8 cellular contexts compared by ENCODE assay signal in the genomic region with DNA sequence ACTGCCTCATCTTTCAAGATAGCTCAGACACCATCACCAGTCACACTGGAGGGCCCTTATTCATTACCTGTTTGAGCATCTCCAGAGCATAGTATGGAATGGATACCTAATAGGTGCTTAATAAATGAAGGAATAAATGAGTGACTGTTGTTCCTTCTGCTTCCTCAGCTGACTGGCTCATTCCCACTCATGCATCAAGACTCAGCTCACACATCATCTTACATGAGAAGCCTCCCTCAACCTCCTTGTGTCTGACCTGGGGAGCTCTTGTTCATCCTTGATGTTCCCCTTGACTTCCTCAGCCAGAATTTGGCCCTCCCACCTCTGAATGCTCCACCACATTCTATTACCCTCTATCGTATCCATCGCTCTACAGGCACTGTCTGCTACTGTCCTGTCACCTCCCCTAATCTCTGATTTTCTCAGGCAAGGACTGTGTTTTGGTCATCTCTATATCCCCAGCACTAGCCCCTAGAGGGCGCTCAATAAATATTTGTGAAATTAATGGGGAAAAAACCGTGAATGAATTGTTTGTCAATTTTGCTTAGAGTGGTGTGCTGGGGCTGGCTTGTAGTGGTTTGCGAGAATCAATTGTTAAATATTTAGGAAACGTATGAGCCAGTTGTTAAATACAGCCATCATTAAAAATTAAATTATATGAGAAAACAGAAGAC.
DNase-seq lines count a peak whose midpoint lies in the region; ATAC-seq and TF ChIP-seq lines count a peak whose summit lies in the region.

No MANE protein-coding gene starts in this region.

- H3K36me3 ChIP-seq in gastrocnemius medialis, result no peaks in the 10 kb centered on the region

- H3K9me3 Mint-ChIP-seq in activated CD4-positive, alpha-beta memory T cell treated with anti-CD3 and anti-CD28 coated beads for 36 hours, result no peaks in the 10 kb centered on the region

- no peak for DNase-seq in AG09309 (ENCODE audit: low read depth)
- peak; percentile 29 for DNase-seq in GM12865 (ENCODE audit: low read depth)
- DNase-seq in NCI-H1105 treated with DMSO at 0.1 percent for 48 hours (lab: John Stamatoyannopoulos, UW), result peak; percentile 27
- peak; percentile 29 for DNase-seq in activated CD4-positive, alpha-beta memory T cell treated with anti-CD3 and anti-CD28 coated beads for 36 hours
- DNase-seq in germinal center (ENCODE audit: low spot score), result peak; percentile 27
- no peak for DNase-seq in gastrocnemius medialis

- no peaks in the 10 kb centered on the region for H3K36me3 Mint-ChIP-seq in activated CD4-positive, alpha-beta memory T cell treated with anti-CD3 and anti-CD28 coated beads for 36 hours

- no peak overlapping the region for H3K4me3 Mint-ChIP-seq in activated CD4-positive, alpha-beta memory T cell treated with anti-CD3 and anti-CD28 coated beads for 36 hours

- H3K4me3 ChIP-seq in AG09309 (ENCODE audit: control insufficient read depth, low read depth, low read length) (no peak overlapping the region), GM12865 (ENCODE audit: low read depth, low read length) (no peak overlapping the region), gastrocnemius medialis (no peak overlapping the region)

- TF ChIP-seq POLR2A in gastrocnemius medialis (IDR thresholded peaks at IDR 0.05), result no peak

- intact Hi-C loops in activated CD4-positive, alpha-beta memory T cell treated with anti-CD3 and anti-CD28 coated beads for 36 hours (cut with micrococcal nuclease), result loop anchor here (1.0 kb wide), 1 partner anchor 127 kb away; no protein-coding TSS in a partner anchor
- intact Hi-C loops in gastrocnemius medialis (cut with DNase I; ENCODE audit: low total_unique reads), result loop anchor here (1.0 kb wide), 1 partner anchor 127 kb away; no protein-coding TSS in a partner anchor

- CTCF ChIA-PET in activated CD4-positive, alpha-beta memory T cell treated with anti-CD3 and anti-CD28 coated beads for 36 hours (lab: Charles Lee), result interaction anchor here (1.0 to 3.5 kb wide), 5 partner anchors 13 to 130 kb away, joined by 3 to 60 read pairs (median 4); partner anchors contain the start of gene RTL5

- TF ChIP-seq CTCF in AG09309 (IDR thresholded peaks at IDR 0.05; ENCODE audit: control insufficient read depth, insufficient read depth, low read depth, low read length, missing control alignments) (peak; percentile 64), GM12865 (IDR thresholded peaks at IDR 0.05; ENCODE audit: insufficient read depth, low read depth, low read length, missing control alignments) (peak; percentile 43), gastrocnemius medialis (IDR thresholded peaks at IDR 0.05 in 4 of 5, conservative IDR thresholded peaks at IDR 0.05 in 1 of 5) (peak in 4 of 5 experiments; percentile 11 to 61 (median 48))

- no peaks in the 10 kb centered on the region for H3K27me3 ChIP-seq in gastrocnemius medialis

- H3K27ac Mint-ChIP-seq in activated CD4-positive, alpha-beta memory T cell treated with anti-CD3 and anti-CD28 coated beads for 36 hours, result no peak overlapping the region

- H3K4me1 ChIP-seq in gastrocnemius medialis, result no peaks in the 10 kb centered on the region

- POLR2A ChIA-PET in activated CD4-positive, alpha-beta memory T cell treated with anti-CD3 and anti-CD28 coated beads for 36 hours (lab: Charles Lee), result no interaction called here

- in situ Hi-C loops in gastrocnemius medialis (cut with MboI; ENCODE audit: low sequenced_read_pairs in 4 of 4), result no loop called here

- ATAC-seq in gastrocnemius medialis (peak; percentile 30 to 36), GM21360 (IDR thresholded peaks at IDR 0.05; ENCODE audit: unreplicated experiment) (no peak), GM21529 (IDR thresholded peaks at IDR 0.05; ENCODE audit: unreplicated experiment) (no peak)

- H3K27me3 Mint-ChIP-seq in activated CD4-positive, alpha-beta memory T cell treated with anti-CD3 and anti-CD28 coated beads for 36 hours, result no peaks in the 10 kb centered on the region

- no peak overlapping the region for H3K27ac ChIP-seq in gastrocnemius medialis

- no peaks in the 10 kb centered on the region for H3K4me1 Mint-ChIP-seq in activated CD4-positive, alpha-beta memory T cell treated with anti-CD3 and anti-CD28 coated beads for 36 hours (ENCODE audit: low read depth)

- H3K9me3 ChIP-seq in gastrocnemius medialis, result no peaks in the 10 kb centered on the region

Comparison
In these comparisons a context has a peak if more than half of its experiments do, and no peak if none do; other contexts are left out.
1. DNase-seq: peak in GM12865 (single experiment), NCI-H1105 treated with DMSO at 0.1 percent for 48 hours (single experiment), activated CD4-positive, alpha-beta memory T cell treated with anti-CD3 and anti-CD28 coated beads for 36 hours (single experiment) and germinal center (single experiment); none in AG09309 (single experiment) and gastrocnemius medialis (0 of 2).
2. ATAC-seq: peak in gastrocnemius medialis (2 of 2); none in GM21360 (single experiment) and GM21529 (single experiment).
3. Peak in every context shown above with its lines, with median percentiles within 50 percentile points of each other: CTCF ChIP-seq.